ENCODE assay signal across 1 cellular context in the genomic region with DNA sequence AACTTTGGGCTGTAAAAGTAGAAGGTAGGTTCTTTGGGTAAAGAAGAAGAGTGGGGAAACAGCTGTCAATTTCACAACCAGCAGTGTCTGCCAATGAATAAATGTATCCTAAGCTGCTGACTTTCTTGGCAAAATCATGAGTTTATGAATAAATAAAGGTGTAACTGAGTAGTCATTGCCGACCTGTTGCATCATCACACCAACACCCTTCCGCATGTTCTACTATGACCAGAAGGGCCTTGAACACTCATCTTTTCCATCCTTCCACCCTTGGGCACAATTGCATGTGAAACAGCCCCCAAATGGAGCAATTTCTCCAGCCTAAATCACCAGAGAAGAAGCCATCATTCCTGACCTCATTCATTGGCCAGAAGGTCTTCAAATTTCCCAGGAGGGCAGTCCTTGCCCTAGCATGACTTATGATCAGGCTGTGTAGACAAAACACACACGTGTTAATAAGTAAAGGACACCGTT.
TF ChIP-seq lines count a peak whose summit lies in the region.

No MANE protein-coding gene starts in this region.

TF ChIP-seq in WTC11, 78 proteins besides CTCF, POLR2A, EP300 and RAD21 (continued from another document):
- TF ChIP-seq, protein P1, sequence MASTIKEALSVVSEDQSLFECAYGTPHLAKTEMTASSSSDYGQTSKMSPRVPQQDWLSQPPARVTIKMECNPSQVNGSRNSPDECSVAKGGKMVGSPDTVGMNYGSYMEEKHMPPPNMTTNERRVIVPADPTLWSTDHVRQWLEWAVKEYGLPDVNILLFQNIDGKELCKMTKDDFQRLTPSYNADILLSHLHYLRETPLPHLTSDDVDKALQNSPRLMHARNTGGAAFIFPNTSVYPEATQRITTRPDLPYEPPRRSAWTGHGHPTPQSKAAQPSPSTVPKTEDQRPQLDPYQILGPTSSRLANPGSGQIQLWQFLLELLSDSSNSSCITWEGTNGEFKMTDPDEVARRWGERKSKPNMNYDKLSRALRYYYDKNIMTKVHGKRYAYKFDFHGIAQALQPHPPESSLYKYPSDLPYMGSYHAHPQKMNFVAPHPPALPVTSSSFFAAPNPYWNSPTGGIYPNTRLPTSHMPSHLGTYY (CRISPR knock-in tag; IDR thresholded peaks at IDR 0.05): no peak
